Comparison of ENCODE assay signal across 1 cellular context in genomic region chr16:88622866-88623265, GRCh38.
A peak's percentile ranks its signal among the peaks of the same experiment; 100 is the strongest.
TF ChIP-seq lines count a peak whose summit lies in the region.

No MANE protein-coding gene starts in this region.

TF ChIP-seq in K562, 482 proteins besides CTCF, POLR2A, EP300 and RAD21:
- TF ChIP-seq RBM22 (IDR thresholded peaks at IDR 0.05; ENCODE audit: low read depth, low read length, poor library complexity, severe bottlenecking) (peak; percentile 22), TCFL5 (CRISPR knock-in tag; conservative IDR thresholded peaks at IDR 0.05) (no peak)
